1 cellular context compared by ENCODE assay signal in the genomic region with DNA sequence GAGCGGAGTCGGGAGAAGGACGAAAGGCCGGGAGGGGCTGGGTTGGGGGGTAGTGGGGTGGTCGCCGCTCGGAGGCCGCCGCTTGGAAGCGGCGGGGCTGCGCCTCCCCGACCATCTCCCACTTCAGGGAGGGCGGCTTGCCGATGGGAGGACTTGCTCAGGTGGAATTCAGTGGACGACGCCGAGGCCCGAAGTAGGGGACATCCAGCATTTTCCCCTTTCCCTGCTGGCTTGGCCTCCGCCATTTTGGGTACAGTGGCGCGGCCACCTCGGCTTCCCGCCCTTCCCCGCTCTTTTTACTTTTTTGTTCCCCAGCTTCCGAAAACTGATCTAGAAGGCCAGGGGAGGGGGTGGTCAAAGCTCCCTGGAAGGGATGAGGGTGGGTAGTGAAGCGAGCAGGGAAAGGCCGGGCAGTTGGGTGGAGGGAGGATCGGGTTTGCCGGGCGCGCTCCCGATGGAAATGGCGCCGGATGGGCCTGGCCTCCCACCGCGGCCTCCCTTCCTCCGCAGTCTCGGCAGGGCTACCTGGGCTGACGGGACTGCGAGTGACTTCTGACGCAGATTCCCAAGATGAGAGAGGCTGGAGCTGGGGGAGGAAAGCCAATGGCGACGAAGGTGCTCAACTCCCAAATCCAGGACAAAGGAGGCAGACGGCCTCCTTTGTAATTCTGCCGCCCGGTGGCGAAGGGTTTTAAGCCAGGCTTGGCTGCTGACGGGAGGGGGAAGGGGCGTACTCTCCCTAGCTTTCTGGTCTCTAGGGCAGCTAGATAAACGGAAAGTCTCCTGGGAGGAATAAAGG.
TF ChIP-seq lines count a peak whose summit lies in the region.

A gene (minus strand): TSS at position 670 of the 799 bp plus-strand sequence. CDS start 26,084 bp downstream, outside the sequence.

TF ChIP-seq in HepG2, 621 proteins besides CTCF, POLR2A, EP300 and RAD21 (continued from another document and continues in another):
- peak; percentile 59; the same call in 1 of the 2 replicates for TF ChIP-seq HNRNPL (IDR thresholded peaks at IDR 0.05; ENCODE audit: low read depth, low read length)
- TF ChIP-seq, protein P1, sequence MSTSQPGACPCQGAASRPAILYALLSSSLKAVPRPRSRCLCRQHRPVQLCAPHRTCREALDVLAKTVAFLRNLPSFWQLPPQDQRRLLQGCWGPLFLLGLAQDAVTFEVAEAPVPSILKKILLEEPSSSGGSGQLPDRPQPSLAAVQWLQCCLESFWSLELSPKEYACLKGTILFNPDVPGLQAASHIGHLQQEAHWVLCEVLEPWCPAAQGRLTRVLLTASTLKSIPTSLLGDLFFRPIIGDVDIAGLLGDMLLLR (CRISPR knock-in tag; IDR thresholded peaks at IDR 0.05): peak; percentile 35; the same call in 1 of the 2 replicates
- TF ChIP-seq REPIN1 (CRISPR knock-in tag; IDR thresholded peaks at IDR 0.05; ENCODE audit: borderline replicate concordance, low read depth): peak; percentile 62; the same call in 1 of the 2 replicates
- peak; percentile 64 for TF ChIP-seq ERF (CRISPR knock-in tag; IDR thresholded peaks at IDR 0.05)
- no peak for TF ChIP-seq ZFP82 (CRISPR knock-in tag; IDR thresholded peaks at IDR 0.05; ENCODE audit: borderline replicate concordance)
- TF ChIP-seq STAT5B (CRISPR knock-in tag; IDR thresholded peaks at IDR 0.05): no peak
- TF ChIP-seq U2AF1 (optimal IDR thresholded peaks at IDR 0.05; ENCODE audit: low read depth, low read length): no peak
- peak; percentile 55; the same call in 1 of the 2 replicates for TF ChIP-seq GABPB1 (CRISPR knock-in tag; IDR thresholded peaks at IDR 0.05)
- TF ChIP-seq, protein P2, sequence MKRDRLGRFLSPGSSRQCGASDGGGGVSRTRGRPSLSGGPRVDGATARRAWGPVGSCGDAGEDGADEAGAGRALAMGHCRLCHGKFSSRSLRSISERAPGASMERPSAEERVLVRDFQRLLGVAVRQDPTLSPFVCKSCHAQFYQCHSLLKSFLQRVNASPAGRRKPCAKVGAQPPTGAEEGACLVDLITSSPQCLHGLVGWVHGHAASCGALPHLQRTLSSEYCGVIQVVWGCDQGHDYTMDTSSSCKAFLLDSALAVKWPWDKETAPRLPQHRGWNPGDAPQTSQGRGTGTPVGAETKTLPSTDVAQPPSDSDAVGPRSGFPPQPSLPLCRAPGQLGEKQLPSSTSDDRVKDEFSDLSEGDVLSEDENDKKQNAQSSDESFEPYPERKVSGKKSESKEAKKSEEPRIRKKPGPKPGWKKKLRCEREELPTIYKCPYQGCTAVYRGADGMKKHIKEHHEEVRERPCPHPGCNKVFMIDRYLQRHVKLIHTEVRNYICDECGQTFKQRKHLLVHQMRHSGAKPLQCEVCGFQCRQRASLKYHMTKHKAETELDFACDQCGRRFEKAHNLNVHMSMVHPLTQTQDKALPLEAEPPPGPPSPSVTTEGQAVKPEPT (CRISPR knock-in tag; IDR thresholded peaks at IDR 0.05; ENCODE audit: low read depth): no peak; the same call in 1 of the 2 replicates
- TF ChIP-seq EEA1 (CRISPR knock-in tag; IDR thresholded peaks at IDR 0.05; ENCODE audit: borderline replicate concordance): no peak
- no peak for TF ChIP-seq ZNF670 (CRISPR knock-in tag; IDR thresholded peaks at IDR 0.05; ENCODE audit: borderline replicate concordance)
- no peak for TF ChIP-seq ZNF737 (CRISPR knock-in tag; IDR thresholded peaks at IDR 0.05; ENCODE audit: borderline replicate concordance)
- TF ChIP-seq IRX3 (CRISPR knock-in tag; IDR thresholded peaks at IDR 0.05; ENCODE audit: borderline replicate concordance, low read depth): peak; percentile 36; the same call in 1 of the 2 replicates
- TF ChIP-seq, protein P3, sequence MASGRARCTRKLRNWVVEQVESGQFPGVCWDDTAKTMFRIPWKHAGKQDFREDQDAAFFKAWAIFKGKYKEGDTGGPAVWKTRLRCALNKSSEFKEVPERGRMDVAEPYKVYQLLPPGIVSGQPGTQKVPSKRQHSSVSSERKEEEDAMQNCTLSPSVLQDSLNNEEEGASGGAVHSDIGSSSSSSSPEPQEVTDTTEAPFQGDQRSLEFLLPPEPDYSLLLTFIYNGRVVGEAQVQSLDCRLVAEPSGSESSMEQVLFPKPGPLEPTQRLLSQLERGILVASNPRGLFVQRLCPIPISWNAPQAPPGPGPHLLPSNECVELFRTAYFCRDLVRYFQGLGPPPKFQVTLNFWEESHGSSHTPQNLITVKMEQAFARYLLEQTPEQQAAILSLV (CRISPR knock-in tag; IDR thresholded peaks at IDR 0.05; ENCODE audit: borderline replicate concordance): no peak
- TF ChIP-seq, protein P4, sequence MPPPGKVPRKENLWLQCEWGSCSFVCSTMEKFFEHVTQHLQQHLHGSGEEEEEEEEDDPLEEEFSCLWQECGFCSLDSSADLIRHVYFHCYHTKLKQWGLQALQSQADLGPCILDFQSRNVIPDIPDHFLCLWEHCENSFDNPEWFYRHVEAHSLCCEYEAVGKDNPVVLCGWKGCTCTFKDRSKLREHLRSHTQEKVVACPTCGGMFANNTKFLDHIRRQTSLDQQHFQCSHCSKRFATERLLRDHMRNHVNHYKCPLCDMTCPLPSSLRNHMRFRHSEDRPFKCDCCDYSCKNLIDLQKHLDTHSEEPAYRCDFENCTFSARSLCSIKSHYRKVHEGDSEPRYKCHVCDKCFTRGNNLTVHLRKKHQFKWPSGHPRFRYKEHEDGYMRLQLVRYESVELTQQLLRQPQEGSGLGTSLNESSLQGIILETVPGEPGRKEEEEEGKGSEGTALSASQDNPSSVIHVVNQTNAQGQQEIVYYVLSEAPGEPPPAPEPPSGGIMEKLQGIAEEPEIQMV (CRISPR knock-in tag; IDR thresholded peaks at IDR 0.05; ENCODE audit: low read depth): 0 out of 2 replicates have a peak, but pooled peaks have one; percentile 43
- TF ChIP-seq, protein P5, sequence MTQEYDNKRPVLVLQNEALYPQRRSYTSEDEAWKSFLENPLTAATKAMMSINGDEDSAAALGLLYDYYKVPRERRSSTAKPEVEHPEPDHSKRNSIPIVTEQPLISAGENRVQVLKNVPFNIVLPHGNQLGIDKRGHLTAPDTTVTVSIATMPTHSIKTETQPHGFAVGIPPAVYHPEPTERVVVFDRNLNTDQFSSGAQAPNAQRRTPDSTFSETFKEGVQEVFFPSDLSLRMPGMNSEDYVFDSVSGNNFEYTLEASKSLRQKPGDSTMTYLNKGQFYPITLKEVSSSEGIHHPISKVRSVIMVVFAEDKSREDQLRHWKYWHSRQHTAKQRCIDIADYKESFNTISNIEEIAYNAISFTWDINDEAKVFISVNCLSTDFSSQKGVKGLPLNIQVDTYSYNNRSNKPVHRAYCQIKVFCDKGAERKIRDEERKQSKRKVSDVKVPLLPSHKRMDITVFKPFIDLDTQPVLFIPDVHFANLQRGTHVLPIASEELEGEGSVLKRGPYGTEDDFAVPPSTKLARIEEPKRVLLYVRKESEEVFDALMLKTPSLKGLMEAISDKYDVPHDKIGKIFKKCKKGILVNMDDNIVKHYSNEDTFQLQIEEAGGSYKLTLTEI (CRISPR knock-in tag; conservative IDR thresholded peaks at IDR 0.05): no peak
- no peak; the same call in 1 of the 2 replicates for TF ChIP-seq ZNF605 (CRISPR knock-in tag; IDR thresholded peaks at IDR 0.05)
- TF ChIP-seq, protein P6, sequence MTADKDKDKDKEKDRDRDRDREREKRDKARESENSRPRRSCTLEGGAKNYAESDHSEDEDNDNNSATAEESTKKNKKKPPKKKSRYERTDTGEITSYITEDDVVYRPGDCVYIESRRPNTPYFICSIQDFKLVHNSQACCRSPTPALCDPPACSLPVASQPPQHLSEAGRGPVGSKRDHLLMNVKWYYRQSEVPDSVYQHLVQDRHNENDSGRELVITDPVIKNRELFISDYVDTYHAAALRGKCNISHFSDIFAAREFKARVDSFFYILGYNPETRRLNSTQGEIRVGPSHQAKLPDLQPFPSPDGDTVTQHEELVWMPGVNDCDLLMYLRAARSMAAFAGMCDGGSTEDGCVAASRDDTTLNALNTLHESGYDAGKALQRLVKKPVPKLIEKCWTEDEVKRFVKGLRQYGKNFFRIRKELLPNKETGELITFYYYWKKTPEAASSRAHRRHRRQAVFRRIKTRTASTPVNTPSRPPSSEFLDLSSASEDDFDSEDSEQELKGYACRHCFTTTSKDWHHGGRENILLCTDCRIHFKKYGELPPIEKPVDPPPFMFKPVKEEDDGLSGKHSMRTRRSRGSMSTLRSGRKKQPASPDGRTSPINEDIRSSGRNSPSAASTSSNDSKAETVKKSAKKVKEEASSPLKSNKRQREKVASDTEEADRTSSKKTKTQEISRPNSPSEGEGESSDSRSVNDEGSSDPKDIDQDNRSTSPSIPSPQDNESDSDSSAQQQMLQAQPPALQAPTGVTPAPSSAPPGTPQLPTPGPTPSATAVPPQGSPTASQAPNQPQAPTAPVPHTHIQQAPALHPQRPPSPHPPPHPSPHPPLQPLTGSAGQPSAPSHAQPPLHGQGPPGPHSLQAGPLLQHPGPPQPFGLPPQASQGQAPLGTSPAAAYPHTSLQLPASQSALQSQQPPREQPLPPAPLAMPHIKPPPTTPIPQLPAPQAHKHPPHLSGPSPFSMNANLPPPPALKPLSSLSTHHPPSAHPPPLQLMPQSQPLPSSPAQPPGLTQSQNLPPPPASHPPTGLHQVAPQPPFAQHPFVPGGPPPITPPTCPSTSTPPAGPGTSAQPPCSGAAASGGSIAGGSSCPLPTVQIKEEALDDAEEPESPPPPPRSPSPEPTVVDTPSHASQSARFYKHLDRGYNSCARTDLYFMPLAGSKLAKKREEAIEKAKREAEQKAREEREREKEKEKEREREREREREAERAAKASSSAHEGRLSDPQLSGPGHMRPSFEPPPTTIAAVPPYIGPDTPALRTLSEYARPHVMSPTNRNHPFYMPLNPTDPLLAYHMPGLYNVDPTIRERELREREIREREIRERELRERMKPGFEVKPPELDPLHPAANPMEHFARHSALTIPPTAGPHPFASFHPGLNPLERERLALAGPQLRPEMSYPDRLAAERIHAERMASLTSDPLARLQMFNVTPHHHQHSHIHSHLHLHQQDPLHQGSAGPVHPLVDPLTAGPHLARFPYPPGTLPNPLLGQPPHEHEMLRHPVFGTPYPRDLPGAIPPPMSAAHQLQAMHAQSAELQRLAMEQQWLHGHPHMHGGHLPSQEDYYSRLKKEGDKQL (CRISPR knock-in tag; IDR thresholded peaks at IDR 0.05; ENCODE audit: low read depth): no peak
- TF ChIP-seq ZNF17 (CRISPR knock-in tag; IDR thresholded peaks at IDR 0.05): no peak
- TF ChIP-seq, protein P7, sequence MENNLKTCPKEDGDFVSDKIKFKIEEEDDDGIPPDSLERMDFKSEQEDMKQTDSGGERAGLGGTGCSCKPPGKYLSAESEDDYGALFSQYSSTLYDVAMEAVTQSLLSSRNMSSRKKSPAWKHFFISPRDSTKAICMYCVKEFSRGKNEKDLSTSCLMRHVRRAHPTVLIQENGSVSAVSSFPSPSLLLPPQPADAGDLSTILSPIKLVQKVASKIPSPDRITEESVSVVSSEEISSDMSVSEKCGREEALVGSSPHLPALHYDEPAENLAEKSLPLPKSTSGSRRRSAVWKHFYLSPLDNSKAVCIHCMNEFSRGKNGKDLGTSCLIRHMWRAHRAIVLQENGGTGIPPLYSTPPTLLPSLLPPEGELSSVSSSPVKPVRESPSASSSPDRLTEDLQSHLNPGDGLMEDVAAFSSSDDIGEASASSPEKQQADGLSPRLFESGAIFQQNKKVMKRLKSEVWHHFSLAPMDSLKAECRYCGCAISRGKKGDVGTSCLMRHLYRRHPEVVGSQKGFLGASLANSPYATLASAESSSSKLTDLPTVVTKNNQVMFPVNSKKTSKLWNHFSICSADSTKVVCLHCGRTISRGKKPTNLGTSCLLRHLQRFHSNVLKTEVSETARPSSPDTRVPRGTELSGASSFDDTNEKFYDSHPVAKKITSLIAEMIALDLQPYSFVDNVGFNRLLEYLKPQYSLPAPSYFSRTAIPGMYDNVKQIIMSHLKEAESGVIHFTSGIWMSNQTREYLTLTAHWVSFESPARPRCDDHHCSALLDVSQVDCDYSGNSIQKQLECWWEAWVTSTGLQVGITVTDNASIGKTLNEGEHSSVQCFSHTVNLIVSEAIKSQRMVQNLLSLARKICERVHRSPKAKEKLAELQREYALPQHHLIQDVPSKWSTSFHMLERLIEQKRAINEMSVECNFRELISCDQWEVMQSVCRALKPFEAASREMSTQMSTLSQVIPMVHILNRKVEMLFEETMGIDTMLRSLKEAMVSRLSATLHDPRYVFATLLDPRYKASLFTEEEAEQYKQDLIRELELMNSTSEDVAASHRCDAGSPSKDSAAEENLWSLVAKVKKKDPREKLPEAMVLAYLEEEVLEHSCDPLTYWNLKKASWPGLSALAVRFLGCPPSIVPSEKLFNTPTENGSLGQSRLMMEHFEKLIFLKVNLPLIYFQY (CRISPR knock-in tag; IDR thresholded peaks at IDR 0.05; ENCODE audit: borderline replicate concordance): no peak
- TF ChIP-seq FOXK1 (CRISPR knock-in tag; IDR thresholded peaks at IDR 0.05; ENCODE audit: borderline replicate concordance, low read depth): no peak; the same call in 1 of the 2 replicates
- TF ChIP-seq, protein P8, sequence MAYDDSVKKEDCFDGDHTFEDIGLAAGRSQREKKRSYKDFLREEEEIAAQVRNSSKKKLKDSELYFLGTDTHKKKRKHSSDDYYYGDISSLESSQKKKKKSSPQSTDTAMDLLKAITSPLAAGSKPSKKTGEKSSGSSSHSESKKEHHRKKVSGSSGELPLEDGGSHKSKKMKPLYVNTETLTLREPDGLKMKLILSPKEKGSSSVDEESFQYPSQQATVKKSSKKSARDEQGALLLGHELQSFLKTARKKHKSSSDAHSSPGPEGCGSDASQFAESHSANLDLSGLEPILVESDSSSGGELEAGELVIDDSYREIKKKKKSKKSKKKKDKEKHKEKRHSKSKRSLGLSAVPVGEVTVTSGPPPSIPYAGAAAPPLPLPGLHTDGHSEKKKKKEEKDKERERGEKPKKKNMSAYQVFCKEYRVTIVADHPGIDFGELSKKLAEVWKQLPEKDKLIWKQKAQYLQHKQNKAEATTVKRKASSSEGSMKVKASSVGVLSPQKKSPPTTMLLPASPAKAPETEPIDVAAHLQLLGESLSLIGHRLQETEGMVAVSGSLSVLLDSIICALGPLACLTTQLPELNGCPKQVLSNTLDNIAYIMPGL (CRISPR knock-in tag; IDR thresholded peaks at IDR 0.05; ENCODE audit: borderline replicate concordance in 1 of 2, low read depth in 1 of 2): peak; percentile 71 to 88; a peak in 3 of 4 replicates
- TF ChIP-seq, protein P9, sequence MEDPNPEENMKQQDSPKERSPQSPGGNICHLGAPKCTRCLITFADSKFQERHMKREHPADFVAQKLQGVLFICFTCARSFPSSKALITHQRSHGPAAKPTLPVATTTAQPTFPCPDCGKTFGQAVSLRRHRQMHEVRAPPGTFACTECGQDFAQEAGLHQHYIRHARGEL (CRISPR knock-in tag; IDR thresholded peaks at IDR 0.05): no peak
- peak; percentile 49; the same call in 1 of the 2 replicates for TF ChIP-seq GATAD1 (CRISPR knock-in tag; IDR thresholded peaks at IDR 0.05)
- TF ChIP-seq SMYD3 (CRISPR knock-in tag; IDR thresholded peaks at IDR 0.05): no peak
- no peak for TF ChIP-seq TP53 (CRISPR knock-in tag; conservative IDR thresholded peaks at IDR 0.05)
- TF ChIP-seq SP2 (CRISPR knock-in tag; IDR thresholded peaks at IDR 0.05): no peak
- peak; percentile 27; the same call in 1 of the 2 replicates for TF ChIP-seq NR2F2 (IDR thresholded peaks at IDR 0.05; ENCODE audit: borderline replicate concordance, low read depth)
- TF ChIP-seq ZNF660 (CRISPR knock-in tag; IDR thresholded peaks at IDR 0.05; ENCODE audit: borderline replicate concordance, low read depth): no peak
- no peak for TF ChIP-seq SCMH1 (CRISPR knock-in tag; IDR thresholded peaks at IDR 0.05; ENCODE audit: borderline replicate concordance)
- no peak for TF ChIP-seq RFX1 (IDR thresholded peaks at IDR 0.05)
- TF ChIP-seq, protein P10, sequence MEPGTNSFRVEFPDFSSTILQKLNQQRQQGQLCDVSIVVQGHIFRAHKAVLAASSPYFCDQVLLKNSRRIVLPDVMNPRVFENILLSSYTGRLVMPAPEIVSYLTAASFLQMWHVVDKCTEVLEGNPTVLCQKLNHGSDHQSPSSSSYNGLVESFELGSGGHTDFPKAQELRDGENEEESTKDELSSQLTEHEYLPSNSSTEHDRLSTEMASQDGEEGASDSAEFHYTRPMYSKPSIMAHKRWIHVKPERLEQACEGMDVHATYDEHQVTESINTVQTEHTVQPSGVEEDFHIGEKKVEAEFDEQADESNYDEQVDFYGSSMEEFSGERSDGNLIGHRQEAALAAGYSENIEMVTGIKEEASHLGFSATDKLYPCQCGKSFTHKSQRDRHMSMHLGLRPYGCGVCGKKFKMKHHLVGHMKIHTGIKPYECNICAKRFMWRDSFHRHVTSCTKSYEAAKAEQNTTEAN (CRISPR knock-in tag; conservative IDR thresholded peaks at IDR 0.05): no peak; the same call in 1 of the 2 replicates
